Comparison of ENCODE assay signal across 14 cellular contexts in the genomic region with DNA sequence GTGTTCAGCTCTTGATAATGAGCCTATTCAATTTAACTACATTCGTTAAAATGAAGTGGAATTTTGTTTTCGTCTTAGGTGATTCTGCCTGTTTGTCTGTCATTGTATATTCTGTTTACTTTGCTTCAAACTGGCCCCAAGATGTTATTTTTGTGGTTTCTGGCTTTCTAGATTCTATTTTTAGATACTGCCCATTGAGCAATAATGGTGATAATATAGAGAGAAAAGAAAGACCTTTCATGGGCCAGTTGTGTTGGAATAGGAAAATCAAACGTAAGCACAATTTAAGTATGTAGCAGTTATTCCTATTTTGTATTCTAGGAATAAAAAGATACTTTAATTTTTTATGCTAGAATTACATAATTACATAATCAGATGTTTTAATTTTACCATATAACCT. TPM values are rescaled to one million over a fixed set of nuclear protein-coding genes. Genes with fewer than 3 reads are reported as not detected.
DNase-seq lines count a peak whose midpoint lies in the region; ATAC-seq, FAIRE-seq and TF ChIP-seq lines count a peak whose summit lies in the region.
"Had no signal": no experiment of that assay in that cellular context is flagged by ENCODE, and none has a peak within 500 bp of the region (broad histone marks: within the 10 kb centered on the region; RNA-seq: fewer than 3 reads in every experiment).

No MANE protein-coding gene starts in this region.

- H3K36me3 Mint-ChIP-seq in T-cell: peaks cover 48% of the 10 kb centered on the region

- H3K27ac ChIP-seq in HepG2 (ENCODE audit: extremely low read length, insufficient read depth, low read length) (no peak overlapping the region), right lobe of liver (no peak overlapping the region)
- H3K27ac ChIP-seq: skin epidermis had no signal

- in situ Hi-C loops in HepG2 (cut with HindIII; ENCODE audit: extremely low pct_ligation_motif_present, low pct_unique_long_range_greater_than_20kb): no loop called here

- no peak for FAIRE-seq in HepG2 (lab: Jason Lieb, UNC)
- FAIRE-seq: RCC 7860 had no signal

- H3K4me1 ChIP-seq in HepG2 (ENCODE audit: insufficient read depth, low read length) (peaks cover 47% of the 10 kb centered on the region), right lobe of liver (peaks cover 0 to 41% (median 8%) of the 10 kb centered on the region in 4 donors)
- H3K4me1 ChIP-seq: BE2C had no signal

- peak overlapping the region; percentile 52 to 70 for H3K27ac Mint-ChIP-seq in T-cell
- H3K27ac Mint-ChIP-seq in stimulated activated naive CD8-positive, alpha-beta T cell treated with anti-CD3 and anti-CD28 coated beads, Interleukin-15, amount 100 ng/mL, for 72 hours: no peak overlapping the region

- no peak overlapping the region for H2AFZ ChIP-seq in HepG2 (ENCODE audit: low read length)

- H3K4me3 ChIP-seq in HepG2 (replicated peaks in 1 of 3; ENCODE audit: insufficient read depth in 1 of 3, low read depth in 2 of 3, low read length in 3 of 3) (no peak overlapping the region), right lobe of liver (no peak overlapping the region), fibroblast of the aortic adventitia (ENCODE audit: low read depth, low read length) (no peak overlapping the region)
- H3K4me3 ChIP-seq: skin epidermis had no signal

- peak overlapping the region; percentile 41; the same call in 1 of the 2 replicates for H3K4me2 ChIP-seq in HepG2 (ENCODE audit: low read depth, low read length)

- H4K20me1 ChIP-seq in HepG2 (ENCODE audit: insufficient read depth, low read length): 0 out of 2 replicates have a peak, but pooled peaks cover 3% of the 10 kb centered on the region

- no peak for TF ChIP-seq CTCF in HepG2 (CRISPR knock-in tag; IDR thresholded peaks at IDR 0.05)
- no peak for TF ChIP-seq CTCF in right lobe of liver (IDR thresholded peaks at IDR 0.05)
- no peak for TF ChIP-seq CTCF in fibroblast of the aortic adventitia (IDR thresholded peaks at IDR 0.05; ENCODE audit: insufficient read depth, low read length)

- TF ChIP-seq EP300 in HepG2 (IDR thresholded peaks at IDR 0.05; ENCODE audit: low read depth in 2 of 2, low read length in 2 of 2): no peak; a peak in 1 of 4 replicates
- no peak for TF ChIP-seq EP300 in HepG2 (CRISPR knock-in tag; IDR thresholded peaks at IDR 0.05; ENCODE audit: borderline replicate concordance)

- TF ChIP-seq POLR2A in HepG2 (IDR thresholded peaks at IDR 0.05; ENCODE audit: insufficient read depth in 1 of 2, low read depth in 2 of 2, low read length in 2 of 2) (no peak), right lobe of liver (IDR thresholded peaks at IDR 0.05) (no peak)

- peaks cover 39 to 55% (median 49%) of the 10 kb centered on the region in 3 donors for H3K4me1 Mint-ChIP-seq in T-cell
- peaks cover 38% of the 10 kb centered on the region for H3K4me1 Mint-ChIP-seq in stimulated activated naive CD8-positive, alpha-beta T cell treated with anti-CD3 and anti-CD28 coated beads, Interleukin-15, amount 100 ng/mL, for 72 hours

- H3K79me2 ChIP-seq in HepG2 (ENCODE audit: insufficient read depth, low read length): peaks cover 28% of the 10 kb centered on the region

- no peak overlapping the region for H3K9ac ChIP-seq in HepG2 (ENCODE audit: insufficient read depth, low read depth, low read length)

- H3K27me3 Mint-ChIP-seq in T-cell: no peaks in the 10 kb centered on the region
- H3K27me3 Mint-ChIP-seq in stimulated activated naive CD8-positive, alpha-beta T cell treated with anti-CD3 and anti-CD28 coated beads, Interleukin-15, amount 100 ng/mL, for 72 hours: no peaks in the 10 kb centered on the region

- no peaks in the 10 kb centered on the region for H3K9me3 Mint-ChIP-seq in T-cell
- H3K9me3 Mint-ChIP-seq in stimulated activated naive CD8-positive, alpha-beta T cell treated with anti-CD3 and anti-CD28 coated beads, Interleukin-15, amount 100 ng/mL, for 72 hours: no peaks in the 10 kb centered on the region

- H3K4me3 Mint-ChIP-seq in T-cell: peak overlapping the region; percentile 7 to 97 (median 95)
- peak overlapping the region; percentile 65 to 73 for H3K4me3 Mint-ChIP-seq in stimulated activated naive CD8-positive, alpha-beta T cell treated with anti-CD3 and anti-CD28 coated beads, Interleukin-15, amount 100 ng/mL, for 72 hours

- POLR2A ChIA-PET in HepG2 (lab: Yijun Ruan, JAX): no interaction called here
- POLR2A ChIA-PET in T-cell (lab: Charles Lee): no interaction called here

- TF ChIP-seq RAD21 in HepG2 (CRISPR knock-in tag; IDR thresholded peaks at IDR 0.05): no peak

- H3K27me3 ChIP-seq in HepG2 (ENCODE audit: control insufficient read depth in 1 of 2, insufficient read depth in 2 of 2, low read length in 2 of 2) (no peaks in the 10 kb centered on the region; a peak in 1 of 5 replicates), right lobe of liver (no peaks in the 10 kb centered on the region)
- H3K27me3 ChIP-seq: BE2C had no signal

- intact Hi-C loops in HepG2 (cut with micrococcal nuclease; ENCODE audit: unreplicated experiment): no loop called here
- intact Hi-C loops in right lobe of liver (cut with DNase I): no loop called here
- intact Hi-C loops in left colon (cut with DNase I, micrococcal nuclease): no loop called here

- no peaks in the 10 kb centered on the region for H3K9me3 ChIP-seq in HepG2 (ENCODE audit: low read length)
- H3K9me3 ChIP-seq in right lobe of liver: no peaks in the 10 kb centered on the region
- H3K9me3 ChIP-seq: BE2C had no signal

- no TSS peak for BruUV-seq in HepG2 (replicated peaks; lab: Mats Ljungman, UMichigan)

- no peak for DNase-seq in HepG2 (ENCODE audit: low spot score)
- DNase-seq in right lobe of liver: no peak
- no peak for DNase-seq in T-cell
- peak; percentile 13 for DNase-seq in fibroblast of the aortic adventitia (ENCODE audit: low read depth)
- no peak for DNase-seq in stimulated activated naive CD8-positive, alpha-beta T cell treated with anti-CD3 and anti-CD28 coated beads, Interleukin-15, amount 100 ng/mL, for 72 hours
- no peak for DNase-seq in NCI-H187 treated with DMSO at 0.1 percent for 48 hours (lab: John Stamatoyannopoulos, UW)
- DNase-seq in left colon: no peak
- DNase-seq: BE2C; effector memory CD4-positive, alpha-beta T cell; kidney glomerular epithelial cell; NCI-H1092 had no signal

- CTCF ChIA-PET in HepG2 (lab: Yijun Ruan, JAX; ENCODE audit: low intra/inter-chr PET ratio, low total read pairs) (no interaction called here), T-cell (lab: Charles Lee) (interaction anchor here (0.6 to 1.3 kb wide), 3 partner anchors 30 to 61 kb away, joined by 3 to 9 read pairs (median 4); no protein-coding TSS in a partner anchor)

- ATAC-seq in HepG2 (no peak), right lobe of liver (no peak), T-cell (replicated peaks in 1 of 4) (no peak), GM19463 (IDR thresholded peaks at IDR 0.05; ENCODE audit: unreplicated experiment) (no peak), left colon (no peak)
- ATAC-seq in stimulated activated naive CD8-positive, alpha-beta T cell treated with anti-CD3 and anti-CD28 coated beads, Interleukin-15, amount 100 ng/mL, for 72 hours: no peak

- WGBS in HepG2 (ENCODE audit: low lambda C conversion rate): 88% methylated on average over 3 of the region's 3 CpGs
- WGBS in right lobe of liver (ENCODE audit: insufficient coverage, low coverage, low lambda C conversion rate, missing lambda C conversion rate): 73% methylated on average over 3 of the region's 3 CpGs

- H3K36me3 ChIP-seq in HepG2 (replicated peaks in 1 of 2; ENCODE audit: control insufficient read depth in 1 of 2, insufficient read depth in 2 of 2, low read length in 2 of 2) (peaks cover 7 to 14% of the 10 kb centered on the region in 2 experiments), right lobe of liver (peaks cover 0 to 42% (median 18%) of the 10 kb centered on the region in 4 donors)

RNA-seq across cellular contexts. Expression of gene CDKN2AIP, which starts 4.0 kb away (rescaled TPM):
- total RNA-seq in HepG2 (2016; rRNA removed; fragmentation: Illumina TruSeq; extraction: Trizol) (18.7 and 21.4 TPM in 2 replicates), right lobe of liver (10 to 100 TPM in 1 of 6 experiments, 1 to 10 TPM in 5; 5.6 to 10.6 (median 6.8) TPM), T-cell (10 to 100 TPM; 33.0 to 46.6 (median 42.7) TPM), fibroblast of the aortic adventitia (ENCODE audit: low replicate concordance) (8.3 and 18.4 TPM in 2 replicates), left colon (10 to 100 TPM; 13.7 to 23.1 TPM)
- 2.2 and 3.1 TPM in 2 replicates for total RNA-seq in HepG2 (2016; cell fraction: cytosol; rRNA removed; fragmentation: Illumina TruSeq; extraction: Trizol; ENCODE audit: low read depth)
- total RNA-seq in HepG2 (2016; cell fraction: insoluble cytoplasmic fraction; rRNA removed; fragmentation: Illumina TruSeq; extraction: Trizol): 18.5 and 22.0 TPM in 2 replicates
- total RNA-seq in HepG2 (2016; cell fraction: membrane; rRNA removed; fragmentation: Illumina TruSeq; extraction: Trizol): 7.9 and 8.4 TPM in 2 replicates
- total RNA-seq in HepG2 (2016; cell fraction: nucleus; rRNA removed; fragmentation: Illumina TruSeq; extraction: Trizol): 24.3 and 25.6 TPM in 2 replicates
- polyA plus RNA-seq in HepG2 (2011; rRNA removed): 14.1 and 17.0 TPM in 2 replicates
- 7.8 and 10.0 TPM in 2 replicates for polyA plus RNA-seq in HepG2 (2011; cell fraction: cytosol; rRNA removed)
- 10.9 and 11.0 TPM in 2 replicates for polyA plus RNA-seq in HepG2 (2011; cell fraction: nucleus; rRNA removed)
- 13.3 and 14.9 TPM in 2 replicates for polyA plus RNA-seq in HepG2 (2012)
- 1.8 and 2.0 TPM in 2 replicates for polyA plus RNA-seq in HepG2 (2016; cell fraction: cytosol; fragmentation: Illumina TruSeq; extraction: Trizol; ENCODE audit: low read depth)
- polyA plus RNA-seq in HepG2 (2016; cell fraction: insoluble cytoplasmic fraction; fragmentation: Illumina TruSeq; extraction: Trizol; ENCODE audit: low read depth): 24.1 and 24.4 TPM in 2 replicates
- polyA plus RNA-seq in HepG2 (2016; cell fraction: membrane; fragmentation: Illumina TruSeq; extraction: Trizol; ENCODE audit: low read depth): 5.4 TPM in 2 replicates
- 21.6 and 21.7 TPM in 2 replicates for polyA plus RNA-seq in HepG2 (2016; cell fraction: nucleus; fragmentation: Illumina TruSeq; extraction: Trizol; ENCODE audit: insufficient read depth, low read depth)
- 11.8 and 17.2 TPM in 2 replicates for polyA minus RNA-seq in HepG2 (2011; rRNA and poly(A)+ RNA removed; ENCODE audit: low replicate concordance)
- 8.8 and 10.6 TPM in 2 replicates for polyA minus RNA-seq in HepG2 (2011; cell fraction: cytosol; rRNA and poly(A)+ RNA removed)
- 65.3 and 67.1 TPM in 2 replicates for polyA minus RNA-seq in HepG2 (2011; cell fraction: nucleus; rRNA and poly(A)+ RNA removed)

RNA-seq across cellular contexts. Expression of gene ING2, which starts 56.4 kb away (rescaled TPM):
- total RNA-seq in HepG2 (2016; rRNA removed; fragmentation: Illumina TruSeq; extraction: Trizol) (12.4 and 16.9 TPM in 2 replicates), right lobe of liver (1 to 10 TPM; 3.5 to 7.3 (median 5.6) TPM), T-cell (10 to 100 TPM in 2 of 5 donors, 1 to 10 TPM in 3; 5.0 to 14.0 (median 7.6) TPM), fibroblast of the aortic adventitia (ENCODE audit: low replicate concordance) (14.8 and 21.2 TPM in 2 replicates), left colon (10 to 100 TPM; 13.0 to 14.7 TPM)
- total RNA-seq in HepG2 (2016; cell fraction: cytosol; rRNA removed; fragmentation: Illumina TruSeq; extraction: Trizol; ENCODE audit: low read depth): 13.0 and 13.6 TPM in 2 replicates
- 12.0 and 13.9 TPM in 2 replicates for total RNA-seq in HepG2 (2016; cell fraction: insoluble cytoplasmic fraction; rRNA removed; fragmentation: Illumina TruSeq; extraction: Trizol)
- 21.5 and 22.6 TPM in 2 replicates for total RNA-seq in HepG2 (2016; cell fraction: membrane; rRNA removed; fragmentation: Illumina TruSeq; extraction: Trizol)
- 6.1 and 6.7 TPM in 2 replicates for total RNA-seq in HepG2 (2016; cell fraction: nucleus; rRNA removed; fragmentation: Illumina TruSeq; extraction: Trizol)
- polyA plus RNA-seq in HepG2 (2011; rRNA removed): 3.9 and 6.6 TPM in 2 replicates
- polyA plus RNA-seq in HepG2 (2011; cell fraction: cytosol; rRNA removed): 3.5 and 4.9 TPM in 2 replicates
- 1.4 and 2.4 TPM in 2 replicates for polyA plus RNA-seq in HepG2 (2011; cell fraction: nucleus; rRNA removed)
- 6.6 and 8.2 TPM in 2 replicates for polyA plus RNA-seq in HepG2 (2012)
- polyA plus RNA-seq in HepG2 (2016; cell fraction: cytosol; fragmentation: Illumina TruSeq; extraction: Trizol; ENCODE audit: low read depth): 19.9 and 22.4 TPM in 2 replicates
- 24.0 and 24.6 TPM in 2 replicates for polyA plus RNA-seq in HepG2 (2016; cell fraction: insoluble cytoplasmic fraction; fragmentation: Illumina TruSeq; extraction: Trizol; ENCODE audit: low read depth)
- polyA plus RNA-seq in HepG2 (2016; cell fraction: membrane; fragmentation: Illumina TruSeq; extraction: Trizol; ENCODE audit: low read depth): 24.5 and 27.0 TPM in 2 replicates
- 11.3 and 12.8 TPM in 2 replicates for polyA plus RNA-seq in HepG2 (2016; cell fraction: nucleus; fragmentation: Illumina TruSeq; extraction: Trizol; ENCODE audit: insufficient read depth, low read depth)
- 0.89 and 0.90 TPM in 2 replicates for polyA minus RNA-seq in HepG2 (2011; rRNA and poly(A)+ RNA removed; ENCODE audit: low replicate concordance)
- polyA minus RNA-seq in HepG2 (2011; cell fraction: cytosol; rRNA and poly(A)+ RNA removed): 3.3 and 3.6 TPM in 2 replicates
- 2.9 and 4.6 TPM in 2 replicates for polyA minus RNA-seq in HepG2 (2011; cell fraction: nucleus; rRNA and poly(A)+ RNA removed)

Comparison
In these comparisons a context has a peak if more than half of its experiments do, and no peak if none do; other contexts are left out.
1. H3K27ac Mint-ChIP-seq: peak in T-cell (2 of 2); none in stimulated activated naive CD8-positive, alpha-beta T cell treated with anti-CD3 and anti-CD28 coated beads, Interleukin-15, amount 100 ng/mL, for 72 hours (0 of 2).